ENCODE assay signal across 1 cellular context in genomic region chr16:74666425-74667214, GRCh38.
A peak's percentile ranks its signal among the peaks of the same experiment; 100 is the strongest.
TF ChIP-seq lines count a peak whose summit lies in the region.

TSS of gene RFWD3 (minus strand) at chr16:74666877. CDS start at chr16:74661449, 5,428 bp downstream.

TF ChIP-seq in HepG2, 621 proteins besides CTCF, POLR2A, EP300 and RAD21 (continued from another document):
- TF ChIP-seq ZNF740 (CRISPR knock-in tag; IDR thresholded peaks at IDR 0.05) (no peak), KLF9 (CRISPR knock-in tag; IDR thresholded peaks at IDR 0.05; ENCODE audit: low read depth) (peak; percentile 64; the same call in 1 of the 2 replicates), ZNF296 (CRISPR knock-in tag; conservative IDR thresholded peaks at IDR 0.05) (no peak), RFX1 (IDR thresholded peaks at IDR 0.05) (no peak)
